Comparison of ENCODE assay signal across 15 cellular contexts in genomic region chr11:9922806-9923205, GRCh38.
DNase-seq lines count a peak whose midpoint lies in the region; ATAC-seq, FAIRE-seq and TF ChIP-seq lines count a peak whose summit lies in the region.
"Had no signal": no experiment of that assay in that cellular context is flagged by ENCODE, and none has a peak within 500 bp of the region (broad histone marks: within the 10 kb centered on the region; RNA-seq: fewer than 3 reads in every experiment).

No MANE protein-coding gene starts in this region.

- peak; percentile 9 for FAIRE-seq in HTR-8/SVneo (lab: Jason Lieb, UNC)
- FAIRE-seq in astrocyte (lab: Jason Lieb, UNC) = no peak

- no peaks in the 10 kb centered on the region for H3K79me2 ChIP-seq in astrocyte (ENCODE audit: insufficient read depth, low read length)

- no peaks in the 10 kb centered on the region for H4K20me1 ChIP-seq in astrocyte (ENCODE audit: insufficient read depth, low read length)

- H3K4me3 Mint-ChIP-seq in astrocyte (ENCODE audit: unreplicated experiment) = peak overlapping the region; percentile 1
- no peak overlapping the region for H3K4me3 Mint-ChIP-seq in stimulated activated memory B cell treated with anti-CD40 and anti-IgM and Interleukin-4, amounts not matched to agents 10 μg/mL and 1 μg/mL and 100 μg/mL, for 72 hours
- H3K4me3 Mint-ChIP-seq: activated CD4-positive, alpha-beta T cell treated with anti-CD3 and anti-CD28 coated beads for 36 hours; effector memory CD8-positive, alpha-beta T cell had no signal

- no peak overlapping the region for H3K4me3 ChIP-seq in astrocyte (ENCODE audit: insufficient read depth, low read depth, low read length)
- H3K4me3 ChIP-seq in iPS-18a (ENCODE audit: low read length) = peak overlapping the region; percentile 36
- H3K4me3 ChIP-seq in prostate gland = no peak overlapping the region
- H3K4me3 ChIP-seq in tibial artery = no peak overlapping the region
- H3K4me3 ChIP-seq: heart left ventricle, right lobe of liver had no signal

- H3K27me3 ChIP-seq in astrocyte (ENCODE audit: insufficient read depth, low read length) = no peaks in the 10 kb centered on the region
- H3K27me3 ChIP-seq in iPS-18a (ENCODE audit: control insufficient read depth, insufficient read depth, low read length) = no peaks in the 10 kb centered on the region
- H3K27me3 ChIP-seq in prostate gland (replicated peaks; ENCODE audit: insufficient read depth) = no peaks in the 10 kb centered on the region
- no peaks in the 10 kb centered on the region for H3K27me3 ChIP-seq in tibial artery
- H3K27me3 ChIP-seq: heart left ventricle, right lobe of liver had no signal

- no peak overlapping the region for H3K27ac Mint-ChIP-seq in astrocyte (ENCODE audit: unreplicated experiment)
- H3K27ac Mint-ChIP-seq in stimulated activated memory B cell treated with anti-CD40 and anti-IgM and Interleukin-4, amounts not matched to agents 10 μg/mL and 1 μg/mL and 100 μg/mL, for 72 hours = no peak overlapping the region
- H3K27ac Mint-ChIP-seq: activated CD4-positive, alpha-beta T cell treated with anti-CD3 and anti-CD28 coated beads for 36 hours; effector memory CD8-positive, alpha-beta T cell had no signal

- peak overlapping the region; percentile 7 for H2AFZ ChIP-seq in astrocyte (ENCODE audit: low read depth, low read length)

- H3K9ac ChIP-seq in astrocyte (ENCODE audit: low read length) (no peak overlapping the region), iPS-18a (ENCODE audit: low read length) (peak overlapping the region; percentile 50)

- H3K9me3 ChIP-seq in astrocyte (ENCODE audit: insufficient read depth, low read depth, low read length) (no peaks in the 10 kb centered on the region), iPS-18a (ENCODE audit: control insufficient read depth, low read depth, low read length) (no peaks in the 10 kb centered on the region), prostate gland (no peaks in the 10 kb centered on the region), tibial artery (no peaks in the 10 kb centered on the region)
- H3K9me3 ChIP-seq: heart left ventricle, right lobe of liver had no signal

- 33% methylated on average over 4 of the region's 4 CpGs for WGBS in prostate gland

- H3K9me3 Mint-ChIP-seq in astrocyte (ENCODE audit: unreplicated experiment) = no peaks in the 10 kb centered on the region
- peaks cover under 1% of the 10 kb centered on the region for H3K9me3 Mint-ChIP-seq in stimulated activated memory B cell treated with anti-CD40 and anti-IgM and Interleukin-4, amounts not matched to agents 10 μg/mL and 1 μg/mL and 100 μg/mL, for 72 hours
- H3K9me3 Mint-ChIP-seq: effector memory CD8-positive, alpha-beta T cell had no signal

- intact Hi-C loops in prostate gland (cut with DNase I) (no loop called here), tibial artery (cut with DNase I; ENCODE audit: low total_unique reads) (no loop called here)

- TF ChIP-seq POLR2A in prostate gland (IDR thresholded peaks at IDR 0.05) = no peak

- H3K4me1 ChIP-seq in astrocyte (ENCODE audit: insufficient read depth, low read length) (no peaks in the 10 kb centered on the region), iPS-18a (ENCODE audit: control insufficient read depth, low read depth, low read length) (peaks cover 34% of the 10 kb centered on the region), prostate gland (replicated peaks) (no peaks in the 10 kb centered on the region), tibial artery (peaks cover 0 to 4% (median 0%) of the 10 kb centered on the region in 4 donors)
- H3K4me1 ChIP-seq: right lobe of liver had no signal

- peak overlapping the region; percentile 1 for H3K4me2 ChIP-seq in astrocyte (ENCODE audit: low read length)

- DNase-seq in HTR-8/SVneo (ENCODE audit: insufficient read length, low spot score) (no peak), astrocyte (ENCODE audit: low read depth) (peak; percentile 16), prostate gland (ENCODE audit: low spot score) (peak; percentile 5), tibial artery (no peak), DMS 273 treated with DMSO at 0.1 percent for 48 hours (lab: John Stamatoyannopoulos, UW) (no peak)
- DNase-seq: activated CD4-positive, alpha-beta T cell treated with anti-CD3 and anti-CD28 coated beads for 36 hours; activated T-cell treated with anti-CD3 and anti-CD28 coated beads, Interleukin-2, amount 50 U/mL, for 48 hours; anterior cingulate cortex; effector memory CD8-positive, alpha-beta T cell; heart left ventricle; NCI-H2081; right lobe of liver had no signal

- TF ChIP-seq CTCF in astrocyte (IDR thresholded peaks at IDR 0.05; ENCODE audit: insufficient read depth, low read depth, low read length) (no peak), prostate gland (IDR thresholded peaks at IDR 0.05) (no peak), tibial artery (IDR thresholded peaks at IDR 0.05) (no peak)

- H3K36me3 ChIP-seq in astrocyte (ENCODE audit: insufficient read depth, low read length) (no peaks in the 10 kb centered on the region), iPS-18a (ENCODE audit: control insufficient read depth, low read depth, low read length) (no peaks in the 10 kb centered on the region), prostate gland (no peaks in the 10 kb centered on the region), tibial artery (no peaks in the 10 kb centered on the region)
- H3K36me3 ChIP-seq: heart left ventricle, right lobe of liver had no signal

- no peak overlapping the region for H3K27ac ChIP-seq in astrocyte (ENCODE audit: low read depth, low read length)
- peak overlapping the region; percentile 60 for H3K27ac ChIP-seq in iPS-18a (ENCODE audit: low read length)
- no peak overlapping the region for H3K27ac ChIP-seq in prostate gland
- H3K27ac ChIP-seq in tibial artery = no peak overlapping the region
- H3K27ac ChIP-seq: heart left ventricle, right lobe of liver had no signal

- H3K4me1 Mint-ChIP-seq in astrocyte (ENCODE audit: low read depth, unreplicated experiment) = peaks cover 8% of the 10 kb centered on the region
- H3K4me1 Mint-ChIP-seq in stimulated activated memory B cell treated with anti-CD40 and anti-IgM and Interleukin-4, amounts not matched to agents 10 μg/mL and 1 μg/mL and 100 μg/mL, for 72 hours = no peaks in the 10 kb centered on the region
- H3K4me1 Mint-ChIP-seq: activated CD4-positive, alpha-beta T cell treated with anti-CD3 and anti-CD28 coated beads for 36 hours had no signal

- no peaks in the 10 kb centered on the region for H3K27me3 Mint-ChIP-seq in astrocyte (ENCODE audit: low read depth, unreplicated experiment)
- no peaks in the 10 kb centered on the region for H3K27me3 Mint-ChIP-seq in stimulated activated memory B cell treated with anti-CD40 and anti-IgM and Interleukin-4, amounts not matched to agents 10 μg/mL and 1 μg/mL and 100 μg/mL, for 72 hours
- H3K27me3 Mint-ChIP-seq: activated CD4-positive, alpha-beta T cell treated with anti-CD3 and anti-CD28 coated beads for 36 hours; effector memory CD8-positive, alpha-beta T cell had no signal

- ATAC-seq in GM18520 (IDR thresholded peaks at IDR 0.05; ENCODE audit: unreplicated experiment) = no peak
- ATAC-seq in stimulated activated memory B cell treated with anti-CD40 and anti-IgM and Interleukin-4, amounts not matched to agents 10 μg/mL and 1 μg/mL and 100 μg/mL, for 72 hours = no peak
- ATAC-seq: activated CD4-positive, alpha-beta T cell treated with anti-CD3 and anti-CD28 coated beads for 36 hours; effector memory CD8-positive, alpha-beta T cell had no signal

- H3K36me3 Mint-ChIP-seq in astrocyte (ENCODE audit: low read depth, unreplicated experiment) = peaks cover 3% of the 10 kb centered on the region
- H3K36me3 Mint-ChIP-seq in stimulated activated memory B cell treated with anti-CD40 and anti-IgM and Interleukin-4, amounts not matched to agents 10 μg/mL and 1 μg/mL and 100 μg/mL, for 72 hours = peaks cover 1% of the 10 kb centered on the region

Comparison
In these comparisons a context has a peak if more than half of its experiments do, and no peak if none do; other contexts are left out.
1. DNase-seq: peak in astrocyte (single experiment) and prostate gland (single experiment); none in HTR-8/SVneo (single experiment), tibial artery (0 of 2) and DMS 273 treated with DMSO at 0.1 percent for 48 hours (single experiment).